Comparison of ENCODE assay signal across 8 cellular contexts in genomic region chr16:1533443-1533951, GRCh38. TPM values are rescaled to one million over a fixed set of nuclear protein-coding genes. Genes with fewer than 3 reads are reported as not detected.
DNase-seq lines count a peak whose midpoint lies in the region; ATAC-seq and TF ChIP-seq lines count a peak whose summit lies in the region.

TSS of gene TMEM204 (plus strand) at chr16:1533666. CDS start at chr16:1534276, 610 bp downstream.

- TF ChIP-seq CTCF in HFFc6 (IDR thresholded peaks at IDR 0.05): no peak

- peaks cover 6% of the 10 kb centered on the region for H3K27me3 Mint-ChIP-seq in HFFc6 (ENCODE audit: insufficient read depth)
- H3K27me3 Mint-ChIP-seq in activated naive CD8-positive, alpha-beta T cell treated with anti-CD3 and anti-CD28 coated beads, Interleukin-2, amount 10 ng/mL, durations not matched to agents 7 days and 5 days: no peaks in the 10 kb centered on the region
- H3K27me3 Mint-ChIP-seq in stimulated activated naive CD8-positive, alpha-beta T cell treated with anti-CD3 and anti-CD28 coated beads, Interleukin-15, Interleukin-2, amounts not matched to agents 100 ng/mL and 50 ng/mL, for 24 hours: no peaks in the 10 kb centered on the region

- peak; percentile 47 for ATAC-seq in activated naive CD8-positive, alpha-beta T cell treated with anti-CD3 and anti-CD28 coated beads, Interleukin-2, amount 10 ng/mL, durations not matched to agents 7 days and 5 days (ENCODE audit: low read depth)
- ATAC-seq in GM19452 (IDR thresholded peaks at IDR 0.05; ENCODE audit: unreplicated experiment) (no peak), GM19395 (IDR thresholded peaks at IDR 0.05; ENCODE audit: unreplicated experiment) (no peak)

- peaks cover 24% of the 10 kb centered on the region for H3K36me3 Mint-ChIP-seq in HFFc6 (ENCODE audit: low read depth)
- peaks cover 31% of the 10 kb centered on the region for H3K36me3 Mint-ChIP-seq in activated naive CD8-positive, alpha-beta T cell treated with anti-CD3 and anti-CD28 coated beads, Interleukin-2, amount 10 ng/mL, durations not matched to agents 7 days and 5 days
- peaks cover 26% of the 10 kb centered on the region for H3K36me3 Mint-ChIP-seq in stimulated activated naive CD8-positive, alpha-beta T cell treated with anti-CD3 and anti-CD28 coated beads, Interleukin-15, Interleukin-2, amounts not matched to agents 100 ng/mL and 50 ng/mL, for 24 hours (ENCODE audit: low read depth)

- POLR2A ChIA-PET in activated naive CD8-positive, alpha-beta T cell treated with anti-CD3 and anti-CD28 coated beads, Interleukin-2, amount 10 ng/mL, durations not matched to agents 7 days and 5 days (lab: Charles Lee): interaction anchor here (0.6 to 3.5 kb wide), 7 partner anchors 8 to 173 kb away, joined by 3 to 35 read pairs (median 10); partner anchors contain the start of genes CRAMP1, IFT140, MAPK8IP3 and TELO2

- H3K27ac Mint-ChIP-seq in HFFc6: peak within 1 kb of the TSS; percentile 78
- peak within 1 kb of the TSS; percentile 93 for H3K27ac Mint-ChIP-seq in activated naive CD8-positive, alpha-beta T cell treated with anti-CD3 and anti-CD28 coated beads, Interleukin-2, amount 10 ng/mL, durations not matched to agents 7 days and 5 days
- H3K27ac Mint-ChIP-seq in stimulated activated naive CD8-positive, alpha-beta T cell treated with anti-CD3 and anti-CD28 coated beads, Interleukin-15, Interleukin-2, amounts not matched to agents 100 ng/mL and 50 ng/mL, for 24 hours: peak within 1 kb of the TSS; percentile 97

- peak within 1 kb of the TSS; percentile 91 for H3K4me3 Mint-ChIP-seq in HFFc6
- peak within 1 kb of the TSS; percentile 97 for H3K4me3 Mint-ChIP-seq in activated naive CD8-positive, alpha-beta T cell treated with anti-CD3 and anti-CD28 coated beads, Interleukin-2, amount 10 ng/mL, durations not matched to agents 7 days and 5 days
- H3K4me3 Mint-ChIP-seq in stimulated activated naive CD8-positive, alpha-beta T cell treated with anti-CD3 and anti-CD28 coated beads, Interleukin-15, Interleukin-2, amounts not matched to agents 100 ng/mL and 50 ng/mL, for 24 hours: peak within 1 kb of the TSS; percentile 98

- DNase-seq in HFFc6 (peak; percentile 70), iPS-NIHi11 (ENCODE audit: low spot score) (peak; percentile 71), SKM-1 (lab: John Stamatoyannopoulos, UW; ENCODE audit: unreplicated experiment) (no peak), NCI-H2029 treated with DMSO at 0.1 percent for 48 hours (lab: John Stamatoyannopoulos, UW) (no peak)
- DNase-seq in activated naive CD8-positive, alpha-beta T cell treated with anti-CD3 and anti-CD28 coated beads, Interleukin-2, amount 10 ng/mL, durations not matched to agents 7 days and 5 days: peak; percentile 72

- no peaks in the 10 kb centered on the region for H3K9me3 Mint-ChIP-seq in HFFc6
- H3K9me3 Mint-ChIP-seq in activated naive CD8-positive, alpha-beta T cell treated with anti-CD3 and anti-CD28 coated beads, Interleukin-2, amount 10 ng/mL, durations not matched to agents 7 days and 5 days: no peaks in the 10 kb centered on the region
- H3K9me3 Mint-ChIP-seq in stimulated activated naive CD8-positive, alpha-beta T cell treated with anti-CD3 and anti-CD28 coated beads, Interleukin-15, Interleukin-2, amounts not matched to agents 100 ng/mL and 50 ng/mL, for 24 hours: no peaks in the 10 kb centered on the region

- H3K4me1 Mint-ChIP-seq in HFFc6 (ENCODE audit: low read depth): peaks cover 55% of the 10 kb centered on the region
- peaks cover 37% of the 10 kb centered on the region for H3K4me1 Mint-ChIP-seq in activated naive CD8-positive, alpha-beta T cell treated with anti-CD3 and anti-CD28 coated beads, Interleukin-2, amount 10 ng/mL, durations not matched to agents 7 days and 5 days
- peaks cover 32% of the 10 kb centered on the region for H3K4me1 Mint-ChIP-seq in stimulated activated naive CD8-positive, alpha-beta T cell treated with anti-CD3 and anti-CD28 coated beads, Interleukin-15, Interleukin-2, amounts not matched to agents 100 ng/mL and 50 ng/mL, for 24 hours (ENCODE audit: low read depth)

RNA-seq across cellular contexts. Expression of gene TMEM204, which starts in this region (rescaled TPM):
- 10 to 100 TPM; 15.4 to 28.5 (median 16.2) TPM for total RNA-seq in HFFc6 (2021; fragmentation: NEBNext Ultra II Directional; extraction: Animal tissue kit (Norgen Biotek cat#: 25700))
- 10 to 100 TPM; 68.3 to 72.0 TPM for total RNA-seq in activated naive CD8-positive, alpha-beta T cell treated with anti-CD3 and anti-CD28 coated beads, Interleukin-2, amount 10 ng/mL, durations not matched to agents 7 days and 5 days

Comparison
In these comparisons a context has a peak if more than half of its experiments do, and no peak if none do; other contexts are left out.
1. DNase-seq: peak in HFFc6 (single experiment), activated naive CD8-positive, alpha-beta T cell treated with anti-CD3 and anti-CD28 coated beads, Interleukin-2, amount 10 ng/mL, durations not matched to agents 7 days and 5 days (single experiment) and iPS-NIHi11 (single experiment); none in SKM-1 (single experiment) and NCI-H2029 treated with DMSO at 0.1 percent for 48 hours (single experiment).
2. Peak in every context shown above with its lines, with median percentiles within 50 percentile points of each other: H3K27ac Mint-ChIP-seq and H3K4me3 Mint-ChIP-seq.